In the genomic region with DNA sequence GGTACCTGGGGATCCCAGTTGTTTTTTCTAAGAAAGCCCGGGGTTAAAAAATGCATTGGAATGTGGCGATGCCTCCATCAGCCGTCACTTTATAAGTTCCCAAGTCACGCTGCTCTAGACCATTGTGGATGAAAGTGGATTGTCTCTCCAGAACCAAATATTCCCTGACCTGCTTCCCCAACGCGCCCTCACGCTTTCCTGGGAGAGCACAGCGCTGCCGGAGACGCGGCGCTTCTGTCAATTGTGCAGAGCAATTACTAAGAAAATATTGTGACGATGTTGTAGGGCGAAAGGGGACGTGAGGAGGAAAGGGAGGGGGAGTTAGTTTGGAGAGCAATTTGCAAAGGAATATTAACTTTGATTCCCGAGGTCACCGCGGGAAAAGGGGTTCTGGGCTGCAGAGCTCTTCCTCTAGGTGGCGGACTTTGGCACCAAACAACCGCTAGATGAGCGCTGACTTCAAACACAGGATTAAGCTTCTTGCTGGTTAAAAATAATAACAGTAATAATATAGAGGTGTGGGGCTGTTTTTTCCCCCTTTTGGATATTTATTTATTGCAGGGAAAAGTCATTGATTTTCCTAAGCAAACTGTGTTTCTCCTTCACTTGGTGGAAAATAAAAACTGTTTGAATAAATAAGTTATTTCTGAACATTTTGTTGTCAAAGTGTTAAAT, we compare ENCODE assay signal across 8 cellular contexts.
DNase-seq lines count a peak whose midpoint lies in the region; ATAC-seq and TF ChIP-seq lines count a peak whose summit lies in the region.

No MANE protein-coding gene starts in this region.

- H3K9me3 Mint-ChIP-seq in nephron = peaks cover 9% of the 10 kb centered on the region

- peak overlapping the region in 1 of 3 experiments; percentile 21 for H3K4me3 Mint-ChIP-seq in nephron

- H3K4me1 Mint-ChIP-seq in nephron = peaks cover 15% of the 10 kb centered on the region

- H3K36me3 ChIP-seq in DOHH2 (ENCODE audit: control insufficient read depth, low read length) = no peaks in the 10 kb centered on the region

- no peak overlapping the region for H3K4me3 ChIP-seq in DOHH2 (ENCODE audit: low read length)

- no peaks in the 10 kb centered on the region for H3K9me3 ChIP-seq in DOHH2 (ENCODE audit: control insufficient read depth, insufficient read depth, low read length)

- no peak overlapping the region for H3K27ac ChIP-seq in DOHH2 (ENCODE audit: low read depth, low read length)

- H3K79me2 ChIP-seq in DOHH2 (ENCODE audit: control insufficient read depth, low read length) = no peaks in the 10 kb centered on the region

- TF ChIP-seq CTCF in DOHH2 (IDR thresholded peaks at IDR 0.05; ENCODE audit: low read depth, low read length, poor library complexity, severe bottlenecking) (peak; percentile 33), nephron (IDR thresholded peaks at IDR 0.05; ENCODE audit: unreplicated experiment in 3 of 3) (peak; percentile 58 to 66 (median 59))

- H3K27me3 ChIP-seq in DOHH2 (ENCODE audit: control insufficient read depth, low read length) = no peaks in the 10 kb centered on the region; the same call in 1 of the 2 replicates

- no peaks in the 10 kb centered on the region for H4K20me1 ChIP-seq in DOHH2 (ENCODE audit: control insufficient read depth, insufficient read depth, low read depth, low read length)

- no peak overlapping the region for H3K4me2 ChIP-seq in DOHH2 (ENCODE audit: low read length)

- H3K27ac Mint-ChIP-seq in nephron = no peak overlapping the region

- H3K27me3 Mint-ChIP-seq in nephron (ENCODE audit: low read depth) = peaks cover 84% of the 10 kb centered on the region

- H3K36me3 Mint-ChIP-seq in nephron (ENCODE audit: low read depth) = no peaks in the 10 kb centered on the region

- no peaks in the 10 kb centered on the region for H3K4me1 ChIP-seq in DOHH2 (ENCODE audit: control insufficient read depth, low read length)

- ATAC-seq in HG02623 (IDR thresholded peaks at IDR 0.05; ENCODE audit: unreplicated experiment) (no peak), HG03108 (IDR thresholded peaks at IDR 0.05; ENCODE audit: unreplicated experiment) (no peak)

- no peaks in the 10 kb centered on the region for H3K9me2 ChIP-seq in DOHH2 (replicated peaks; ENCODE audit: control insufficient read depth, low read length)

- H3F3A ChIP-seq in DOHH2 (ENCODE audit: control insufficient read depth, insufficient read depth) = no peaks in the 10 kb centered on the region

- DNase-seq in Kasumi-1 (lab: John Stamatoyannopoulos, UW) (peak; percentile 51 to 60), cerebellar cortex (ENCODE audit: low spot score) (peak; percentile 9), HPDE6-E6E7 (ENCODE audit: extremely low spot score) (no peak)
- DNase-seq in activated CD4-positive, alpha-beta T cell treated with anti-CD3 and anti-CD28 coated beads for 48 hours = no peak

Comparison
In these comparisons a context has a peak if more than half of its experiments do, and no peak if none do; other contexts are left out.
1. DNase-seq: peak in Kasumi-1 (2 of 2) and cerebellar cortex (single experiment); none in activated CD4-positive, alpha-beta T cell treated with anti-CD3 and anti-CD28 coated beads for 48 hours (single experiment) and HPDE6-E6E7 (single experiment).